Comparison of ENCODE assay signal across 1 cellular context in the genomic region with DNA sequence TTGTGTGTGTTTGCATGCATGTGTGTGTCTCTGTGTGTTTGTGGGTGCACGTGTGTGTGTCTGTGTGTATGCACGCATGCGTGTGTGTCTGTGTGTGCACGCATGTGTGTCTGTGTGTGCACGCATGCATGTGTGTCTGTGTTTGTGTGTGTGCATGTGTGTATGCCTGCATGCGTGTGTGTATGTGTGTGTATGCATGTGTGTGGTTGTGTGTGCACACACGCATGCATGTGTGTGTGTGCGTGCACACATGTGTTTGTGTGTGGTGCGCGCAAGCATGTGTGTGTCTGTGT.
TF ChIP-seq lines count a peak whose summit lies in the region.

No MANE protein-coding gene starts in this region.

TF ChIP-seq in WTC11, 78 proteins besides CTCF, POLR2A, EP300 and RAD21:
- no peak for TF ChIP-seq PRDM15 (CRISPR knock-in tag; IDR thresholded peaks at IDR 0.05)
- TF ChIP-seq NR3C1 (CRISPR knock-in tag; conservative IDR thresholded peaks at IDR 0.05; ENCODE audit: low read depth) = no peak
- no peak for TF ChIP-seq NR2C2 (CRISPR knock-in tag; IDR thresholded peaks at IDR 0.05)
- TF ChIP-seq CREM (CRISPR knock-in tag; IDR thresholded peaks at IDR 0.05) = no peak
- TF ChIP-seq, protein P1, sequence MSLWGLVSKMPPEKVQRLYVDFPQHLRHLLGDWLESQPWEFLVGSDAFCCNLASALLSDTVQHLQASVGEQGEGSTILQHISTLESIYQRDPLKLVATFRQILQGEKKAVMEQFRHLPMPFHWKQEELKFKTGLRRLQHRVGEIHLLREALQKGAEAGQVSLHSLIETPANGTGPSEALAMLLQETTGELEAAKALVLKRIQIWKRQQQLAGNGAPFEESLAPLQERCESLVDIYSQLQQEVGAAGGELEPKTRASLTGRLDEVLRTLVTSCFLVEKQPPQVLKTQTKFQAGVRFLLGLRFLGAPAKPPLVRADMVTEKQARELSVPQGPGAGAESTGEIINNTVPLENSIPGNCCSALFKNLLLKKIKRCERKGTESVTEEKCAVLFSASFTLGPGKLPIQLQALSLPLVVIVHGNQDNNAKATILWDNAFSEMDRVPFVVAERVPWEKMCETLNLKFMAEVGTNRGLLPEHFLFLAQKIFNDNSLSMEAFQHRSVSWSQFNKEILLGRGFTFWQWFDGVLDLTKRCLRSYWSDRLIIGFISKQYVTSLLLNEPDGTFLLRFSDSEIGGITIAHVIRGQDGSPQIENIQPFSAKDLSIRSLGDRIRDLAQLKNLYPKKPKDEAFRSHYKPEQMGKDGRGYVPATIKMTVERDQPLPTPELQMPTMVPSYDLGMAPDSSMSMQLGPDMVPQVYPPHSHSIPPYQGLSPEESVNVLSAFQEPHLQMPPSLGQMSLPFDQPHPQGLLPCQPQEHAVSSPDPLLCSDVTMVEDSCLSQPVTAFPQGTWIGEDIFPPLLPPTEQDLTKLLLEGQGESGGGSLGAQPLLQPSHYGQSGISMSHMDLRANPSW (CRISPR knock-in tag; conservative IDR thresholded peaks at IDR 0.05; ENCODE audit: low read depth) = no peak
- TF ChIP-seq ZNF425 (CRISPR knock-in tag; conservative IDR thresholded peaks at IDR 0.05) = no peak
